In genomic region chr6:28458577-28458976, GRCh38 we compare ENCODE assay signal across 25 cellular contexts. TPM values are rescaled to one million over a fixed set of nuclear protein-coding genes. Genes with fewer than 3 reads are reported as not detected.
"Had no signal": no experiment of that assay in that cellular context is flagged by ENCODE, and none has a peak within 500 bp of the region (broad histone marks: within the 10 kb centered on the region; RNA-seq: fewer than 3 reads in every experiment).

No MANE protein-coding gene starts in this region.

- ATAC-seq: Panc1 had no signal

- H3K9ac ChIP-seq: SK-N-SH had no signal

- H3K4me2 ChIP-seq: SK-N-SH had no signal

- DNase-seq: KBM-7, MV-4-11, NCI-H1092, NCI-H1436, NCI-H187, NCI-H2029, NCI-H2081 treated with DMSO at 0.1 percent for 48 hours, NCI-H2171, NCI-H226, NCI-H446, NCI-H510A, NCI-H524 treated with DMSO at 0.1 percent for 48 hours, NCI-H69, NCI-H774, SHP77, SK-N-SH, T-helper 1 cell had no signal

- H3K9me3 ChIP-seq: SK-N-SH had no signal

- H3K27ac ChIP-seq: HL-60, RWPE1 had no signal

- FAIRE-seq: HTR-8/SVneo had no signal

RNA-seq across cellular contexts. Expression of gene GPX6, which starts 57.0 kb away (rescaled TPM):
- total RNA-seq: LHCN-M2, M059J, SK-MEL-5 had no signal
- polyA plus RNA-seq: IgD-negative memory B cell, SK-N-SH had no signal
